ENCODE assay signal across 9 cellular contexts in genomic region chr4:103032575-103032974, GRCh38. TPM values are rescaled to one million over a fixed set of nuclear protein-coding genes. Genes with fewer than 3 reads are reported as not detected.
DNase-seq lines count a peak whose midpoint lies in the region; ATAC-seq and TF ChIP-seq lines count a peak whose summit lies in the region.
"Had no signal": no experiment of that assay in that cellular context is flagged by ENCODE, and none has a peak within 500 bp of the region (broad histone marks: within the 10 kb centered on the region; RNA-seq: fewer than 3 reads in every experiment).

No MANE protein-coding gene starts in this region.

- no peaks in the 10 kb centered on the region for H3K9me3 Mint-ChIP-seq in type B pancreatic cell
- H3K9me3 Mint-ChIP-seq: CD4-positive, CD25-positive, alpha-beta regulatory T cell had no signal

- DNase-seq in NCI-H146 (lab: John Stamatoyannopoulos, UW) (peak; percentile 30), NCI-H146 treated with DMSO at 0.1 percent for 48 hours (lab: John Stamatoyannopoulos, UW; ENCODE audit: unreplicated experiment) (no peak), NCI-H69 (lab: John Stamatoyannopoulos, UW) (peak; percentile 45), erythroblast (lab: John Stamatoyannopoulos, UW) (peak; percentile 64 to 65), type B pancreatic cell (ENCODE audit: extremely low spot score, unreplicated experiment) (no peak), inferior parietal cortex (ENCODE audit: extremely low spot score) (no peak), GOT3 (lab: John Stamatoyannopoulos, UW) (no peak)

- peak; percentile 62 for TF ChIP-seq CTCF in type B pancreatic cell (conservative IDR thresholded peaks at IDR 0.05)

- peak; percentile 65 for ATAC-seq in GM21737 (IDR thresholded peaks at IDR 0.05; ENCODE audit: unreplicated experiment)

- no peak overlapping the region for H3K27ac Mint-ChIP-seq in type B pancreatic cell
- H3K27ac Mint-ChIP-seq: CD4-positive, CD25-positive, alpha-beta regulatory T cell had no signal

- no peaks in the 10 kb centered on the region for H3K4me1 Mint-ChIP-seq in type B pancreatic cell (ENCODE audit: unreplicated experiment)

- no peak overlapping the region for H3K4me3 Mint-ChIP-seq in type B pancreatic cell
- H3K4me3 Mint-ChIP-seq: CD4-positive, CD25-positive, alpha-beta regulatory T cell had no signal

- H3K27me3 Mint-ChIP-seq in type B pancreatic cell = no peaks in the 10 kb centered on the region
- H3K27me3 Mint-ChIP-seq: CD4-positive, CD25-positive, alpha-beta regulatory T cell had no signal

- no peak for TF ChIP-seq POLR2A in erythroblast (IDR thresholded peaks at IDR 0.05; ENCODE audit: low read length)

- H3K36me3 Mint-ChIP-seq in type B pancreatic cell = peaks cover 4% of the 10 kb centered on the region

RNA-seq across cellular contexts. Expression of gene SLC9B1, which starts 13.1 kb away (rescaled TPM):
- 0.71 and 1.6 TPM in 2 replicates for total RNA-seq in type B pancreatic cell (ENCODE audit: low replicate concordance)

RNA-seq across cellular contexts. Expression of gene SLC9B2, which starts 44.0 kb away (rescaled TPM):
- 4.0 and 12.9 TPM in 2 replicates for total RNA-seq in type B pancreatic cell (ENCODE audit: low replicate concordance)

Comparison
In these comparisons a context has a peak if more than half of its experiments do, and no peak if none do; other contexts are left out.
1. DNase-seq: peak in NCI-H146 (single experiment), NCI-H69 (single experiment) and erythroblast (2 of 2); none in NCI-H146 treated with DMSO at 0.1 percent for 48 hours (single experiment), type B pancreatic cell (single experiment), inferior parietal cortex (single experiment) and GOT3 (single experiment).